Comparison of ENCODE assay signal across 1 cellular context in the genomic region with DNA sequence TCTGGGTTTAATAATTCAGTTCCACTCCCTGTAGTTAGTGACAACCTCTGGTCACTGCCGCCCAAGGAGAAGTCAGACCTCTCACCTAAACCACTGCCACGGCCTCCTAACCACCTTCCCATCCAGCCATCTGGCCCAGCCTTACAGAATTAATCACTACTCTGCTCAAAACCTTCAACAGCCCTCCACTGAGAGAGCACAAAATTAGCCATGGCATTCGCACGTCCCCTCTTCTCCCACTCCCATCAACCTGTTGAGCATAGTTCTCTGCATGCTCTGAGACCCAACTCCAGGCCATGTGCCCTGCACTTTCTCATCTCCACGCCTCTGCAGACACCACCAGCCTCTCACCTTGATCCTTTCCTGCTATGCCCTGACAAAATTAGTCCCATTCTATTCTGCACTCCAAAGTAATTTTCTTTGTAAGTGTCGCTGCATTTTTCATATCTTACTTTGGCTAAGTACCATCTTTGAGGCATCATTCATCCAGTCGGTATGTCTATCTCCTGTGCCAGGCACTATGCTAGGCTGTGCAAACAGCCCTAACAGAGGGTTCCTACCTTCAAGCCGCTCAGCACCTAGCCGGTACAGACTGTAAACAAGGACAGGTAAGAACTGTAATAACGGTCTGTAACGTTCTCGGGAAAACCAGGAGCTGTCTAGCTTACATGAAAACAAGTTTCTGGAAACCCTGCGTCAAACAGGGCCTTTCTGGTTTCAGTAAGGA.
TF ChIP-seq lines count a peak whose summit lies in the region.

No MANE protein-coding gene starts in this region.

TF ChIP-seq in HepG2, 621 proteins besides CTCF, POLR2A, EP300 and RAD21 (continued from another document):
- TF ChIP-seq ZNF556 (CRISPR knock-in tag; IDR thresholded peaks at IDR 0.05; ENCODE audit: borderline replicate concordance) (no peak), ZNF264 (CRISPR knock-in tag; IDR thresholded peaks at IDR 0.05) (no peak), FOXK2 (IDR thresholded peaks at IDR 0.05) (no peak), KAT7 (CRISPR knock-in tag; IDR thresholded peaks at IDR 0.05; ENCODE audit: borderline replicate concordance) (0 out of 2 replicates have a peak, but pooled peaks have one; percentile 20), ZNF331 (CRISPR knock-in tag; IDR thresholded peaks at IDR 0.05) (no peak)
- TF ChIP-seq, protein P1, sequence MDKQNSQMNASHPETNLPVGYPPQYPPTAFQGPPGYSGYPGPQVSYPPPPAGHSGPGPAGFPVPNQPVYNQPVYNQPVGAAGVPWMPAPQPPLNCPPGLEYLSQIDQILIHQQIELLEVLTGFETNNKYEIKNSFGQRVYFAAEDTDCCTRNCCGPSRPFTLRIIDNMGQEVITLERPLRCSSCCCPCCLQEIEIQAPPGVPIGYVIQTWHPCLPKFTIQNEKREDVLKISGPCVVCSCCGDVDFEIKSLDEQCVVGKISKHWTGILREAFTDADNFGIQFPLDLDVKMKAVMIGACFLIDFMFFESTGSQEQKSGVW (CRISPR knock-in tag; IDR thresholded peaks at IDR 0.05; ENCODE audit: borderline replicate concordance), result no peak
- TF ChIP-seq, protein P2, sequence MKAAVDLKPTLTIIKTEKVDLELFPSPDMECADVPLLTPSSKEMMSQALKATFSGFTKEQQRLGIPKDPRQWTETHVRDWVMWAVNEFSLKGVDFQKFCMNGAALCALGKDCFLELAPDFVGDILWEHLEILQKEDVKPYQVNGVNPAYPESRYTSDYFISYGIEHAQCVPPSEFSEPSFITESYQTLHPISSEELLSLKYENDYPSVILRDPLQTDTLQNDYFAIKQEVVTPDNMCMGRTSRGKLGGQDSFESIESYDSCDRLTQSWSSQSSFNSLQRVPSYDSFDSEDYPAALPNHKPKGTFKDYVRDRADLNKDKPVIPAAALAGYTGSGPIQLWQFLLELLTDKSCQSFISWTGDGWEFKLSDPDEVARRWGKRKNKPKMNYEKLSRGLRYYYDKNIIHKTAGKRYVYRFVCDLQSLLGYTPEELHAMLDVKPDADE (CRISPR knock-in tag; IDR thresholded peaks at IDR 0.05), result no peak
